Comparison of ENCODE assay signal across 24 cellular contexts in the genomic region with DNA sequence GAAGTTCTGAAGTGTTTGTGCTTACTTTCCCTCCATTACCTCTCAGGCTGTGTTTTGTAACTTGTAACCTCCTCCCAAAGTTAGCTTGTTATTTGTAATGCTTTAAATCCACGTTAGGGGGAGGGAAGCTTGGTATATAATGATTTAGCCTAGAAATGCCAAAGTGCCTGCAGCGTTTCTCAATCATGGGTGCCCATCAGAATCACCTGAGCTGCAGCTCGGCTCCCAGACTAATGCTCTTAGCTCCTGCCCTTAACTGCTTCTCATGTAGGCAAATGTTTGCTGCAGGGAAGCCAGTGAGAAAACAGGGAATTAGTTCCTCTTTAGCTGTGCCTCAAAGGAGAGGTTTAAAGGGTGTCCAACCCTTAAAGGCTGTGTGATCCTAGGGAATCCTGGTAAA.
A peak's percentile ranks its signal among the peaks of the same experiment; 100 is the strongest.
DNase-seq lines count a peak whose midpoint lies in the region; ATAC-seq, FAIRE-seq and TF ChIP-seq lines count a peak whose summit lies in the region.
"Had no signal": no experiment of that assay in that cellular context is flagged by ENCODE, and none has a peak within 500 bp of the region (broad histone marks: within the 10 kb centered on the region; RNA-seq: fewer than 3 reads in every experiment).

No MANE protein-coding gene starts in this region.

- H3K4ac ChIP-seq in H1 (replicated peaks; ENCODE audit: insufficient read length, low read depth, low read length): no peak overlapping the region

- no peak overlapping the region for H3K27ac Mint-ChIP-seq in MCF 10A (ENCODE audit: low read depth, unreplicated experiment)
- peak overlapping the region; percentile 43 for H3K27ac Mint-ChIP-seq in nephron progenitor cell
- no peak overlapping the region for H3K27ac Mint-ChIP-seq in type B pancreatic cell
- H3K27ac Mint-ChIP-seq: B cell; CD4-positive, CD25-positive, alpha-beta regulatory T cell; CD8-positive, alpha-beta T cell; HFFc6 had no signal

- H3K9ac ChIP-seq in H1 (replicated peaks in 1 of 4; ENCODE audit: extremely low read depth in 1 of 4, low read depth in 3 of 4, low read length in 3 of 4): no peak overlapping the region
- H3K9ac ChIP-seq: BLaER1, GM23248 had no signal

- no peak for ATAC-seq in HG03175 (IDR thresholded peaks at IDR 0.05; ENCODE audit: unreplicated experiment)
- ATAC-seq: CD8-positive, alpha-beta T cell had no signal

- CTCF ChIA-PET in MCF 10A (lab: Yijun Ruan, JAX): interaction anchor here (1.1 kb wide), 1 partner anchor 200 kb away, joined by 4 read pairs; no protein-coding TSS in a partner anchor
- CTCF ChIA-PET in H1 (lab: Charles Lee; ENCODE audit: partially characterized antibody): interaction anchor here (0.8 to 1.5 kb wide), 4 partner anchors 9 to 105 kb away, joined by 3 read pairs; no protein-coding TSS in a partner anchor

- H4K20me1 ChIP-seq in H1 (replicated peaks in 1 of 2; ENCODE audit: control insufficient read depth in 1 of 2, insufficient read depth in 2 of 2, low read length in 2 of 2): no peaks in the 10 kb centered on the region
- H4K20me1 ChIP-seq: BLaER1 had no signal

- FAIRE-seq in H1 (lab: Jason Lieb, UNC): no peak
- FAIRE-seq: A204.1, G401.6, GM12892, H54 had no signal

- no peak overlapping the region for H2BK120ac ChIP-seq in H1 (replicated peaks; ENCODE audit: low read depth, low read length)

- H3K36me3 ChIP-seq in H1 (ENCODE audit: control insufficient read depth in 2 of 4, insufficient read depth in 4 of 4, low read length in 3 of 4): no peaks in the 10 kb centered on the region
- H3K36me3 ChIP-seq: BLaER1, HAP-1 had no signal

- no peak overlapping the region for H3K4me3 Mint-ChIP-seq in MCF 10A (ENCODE audit: unreplicated experiment)
- no peak overlapping the region for H3K4me3 Mint-ChIP-seq in nephron progenitor cell
- H3K4me3 Mint-ChIP-seq in type B pancreatic cell: no peak overlapping the region
- H3K4me3 Mint-ChIP-seq: B cell; CD4-positive, CD25-positive, alpha-beta regulatory T cell; CD8-positive, alpha-beta T cell; HFFc6 had no signal

- H4K8ac ChIP-seq in H1 (ENCODE audit: extremely low read depth, insufficient read depth, low read length): no peak overlapping the region

- no peak overlapping the region for H2BK5ac ChIP-seq in H1 (ENCODE audit: low read depth, low read length)

- TF ChIP-seq POLR2A in H1 (IDR thresholded peaks at IDR 0.05; ENCODE audit: control extremely low read depth in 1 of 2, low read depth in 2 of 2, low read length in 2 of 2): no peak

- DNase-seq in T47D (ENCODE audit: low read depth in 1 of 2, low spot score in 1 of 2) (peak; percentile 60 to 98), MCF 10A (ENCODE audit: unreplicated experiment) (no peak), H1 (ENCODE audit: low read depth in 1 of 2, low spot score in 2 of 2) (no peak), nephron progenitor cell (no peak), renal cortical epithelial cell (ENCODE audit: low read depth) (peak; percentile 45), NCI-H748 treated with DMSO at 0.1 percent for 48 hours (lab: John Stamatoyannopoulos, UW) (no peak), type B pancreatic cell (ENCODE audit: extremely low spot score, unreplicated experiment) (no peak)
- DNase-seq: Caco-2; CD4-positive, CD25-positive, alpha-beta regulatory T cell; CD8-positive, alpha-beta T cell; DMS153; DND-41; GM23248; HFFc6 had no signal

- H3K27me3 ChIP-seq in H1 (replicated peaks in 1 of 4; ENCODE audit: control insufficient read depth in 3 of 4, extremely low read depth in 1 of 4, insufficient read depth in 3 of 4, low read length in 3 of 4): no peaks in the 10 kb centered on the region
- H3K27me3 ChIP-seq: BLaER1 had no signal

- H3K4me2 ChIP-seq in H1 (ENCODE audit: insufficient read depth in 1 of 2, low read depth in 2 of 2, low read length in 2 of 2): no peak overlapping the region
- H3K4me2 ChIP-seq: BLaER1 had no signal

- TF ChIP-seq RAD21 in H1 (IDR thresholded peaks at IDR 0.05 in 1 of 2, conservative IDR thresholded peaks at IDR 0.05 in 1 of 2; ENCODE audit: low read depth in 2 of 2, low read length in 2 of 2): no peak

- TF ChIP-seq CTCF in MCF 10A (IDR thresholded peaks at IDR 0.05; ENCODE audit: unreplicated experiment): no peak
- TF ChIP-seq CTCF in H1 (IDR thresholded peaks at IDR 0.05; ENCODE audit: control extremely low read depth in 1 of 3, insufficient read depth in 1 of 3, low read depth in 1 of 3, low read length in 3 of 3): no peak
- TF ChIP-seq CTCF in nephron progenitor cell (IDR thresholded peaks at IDR 0.05): no peak
- TF ChIP-seq CTCF in type B pancreatic cell (conservative IDR thresholded peaks at IDR 0.05): no peak

- H3K27ac ChIP-seq in H1 (ENCODE audit: low read depth, low read length): no peak overlapping the region
- H3K27ac ChIP-seq: 22Rv1, BLaER1, C4-2B, GM23248 had no signal

- no peak overlapping the region for H4K5ac ChIP-seq in H1 (ENCODE audit: insufficient read length, low read depth, low read length)

- POLR2A ChIA-PET in MCF 10A (lab: Yijun Ruan, JAX): interaction anchor here (0.6 kb wide), 1 partner anchor 9 kb away, joined by 3 read pairs; no protein-coding TSS in a partner anchor
- POLR2A ChIA-PET in H1 (lab: Charles Lee; ENCODE audit: partially characterized antibody): interaction anchor here (1.6 kb wide), 1 partner anchor 99 kb away, joined by 3 read pairs; no protein-coding TSS in a partner anchor

- no TSS peak for BruUV-seq in MCF 10A (replicated peaks; lab: Mats Ljungman, UMichigan)

- no peaks in the 10 kb centered on the region; a peak in 1 of 4 replicates for H3K9me3 ChIP-seq in H1 (ENCODE audit: insufficient read depth in 2 of 2, low read depth in 1 of 2, low read length in 1 of 2)
- H3K9me3 ChIP-seq: BLaER1, Caco-2, HAP-1 had no signal

- no peak overlapping the region for H2AK5ac ChIP-seq in H1 (ENCODE audit: low read depth, low read length)

- no peak overlapping the region for H3K4me3 ChIP-seq in H1 (ENCODE audit: extremely low read depth in 1 of 4, insufficient read depth in 2 of 4, low read depth in 3 of 4, low read length in 4 of 4)
- H3K4me3 ChIP-seq: BLaER1, GM23248, HAP-1 had no signal

- H3K14ac ChIP-seq in H1 (ENCODE audit: insufficient read length): no peak overlapping the region

- H3K36me3 Mint-ChIP-seq in MCF 10A (ENCODE audit: insufficient read depth, unreplicated experiment) (no peaks in the 10 kb centered on the region), nephron progenitor cell (ENCODE audit: low read depth) (no peaks in the 10 kb centered on the region), type B pancreatic cell (no peaks in the 10 kb centered on the region)
- H3K36me3 Mint-ChIP-seq: CD4-positive, CD25-positive, alpha-beta regulatory T cell; CD8-positive, alpha-beta T cell had no signal

- no peak overlapping the region for H3K23ac ChIP-seq in H1 (ENCODE audit: insufficient read length)

- H3K56ac ChIP-seq in H1 (replicated peaks; ENCODE audit: insufficient read length, low read depth, low read length): no peak overlapping the region

- no peaks in the 10 kb centered on the region for H3K23me2 ChIP-seq in H1 (ENCODE audit: low read depth, low read length)

- H2BK15ac ChIP-seq in H1 (ENCODE audit: low read length): no peak overlapping the region

- no peak overlapping the region for H4K91ac ChIP-seq in H1 (replicated peaks; ENCODE audit: insufficient read length, low read length)

- H3K4me1 Mint-ChIP-seq in MCF 10A (ENCODE audit: insufficient read depth, unreplicated experiment) (no peaks in the 10 kb centered on the region), nephron progenitor cell (no peaks in the 10 kb centered on the region), type B pancreatic cell (ENCODE audit: unreplicated experiment) (peaks cover 1% of the 10 kb centered on the region)
- H3K4me1 Mint-ChIP-seq: B cell; CD4-positive, CD25-positive, alpha-beta regulatory T cell had no signal

- H3K18ac ChIP-seq in H1 (ENCODE audit: extremely low read depth, low read length): no peak overlapping the region

- in situ Hi-C loops in T47D (cut with HindIII; ENCODE audit: low pct_unique_long_range_greater_than_20kb, low sequenced_read_pairs): no loop called here

- peaks cover 0 to 3% (median 0%) of the 10 kb centered on the region in 4 experiments; a peak in 1 of 7 replicates for H3K4me1 ChIP-seq in H1 (replicated peaks in 1 of 4; ENCODE audit: control insufficient read depth in 3 of 4, insufficient read depth in 4 of 4, low read length in 3 of 4)
- H3K4me1 ChIP-seq: BLaER1, Caco-2 had no signal

- TF ChIP-seq EP300 in H1 (IDR thresholded peaks at IDR 0.05; ENCODE audit: borderline replicate concordance in 1 of 2, low read depth in 2 of 2, low read length in 2 of 2): no peak

- no peaks in the 10 kb centered on the region for H3K27me3 Mint-ChIP-seq in MCF 10A (ENCODE audit: insufficient read depth, unreplicated experiment)
- no peaks in the 10 kb centered on the region for H3K27me3 Mint-ChIP-seq in nephron progenitor cell (ENCODE audit: low read depth, poor library complexity)
- no peaks in the 10 kb centered on the region for H3K27me3 Mint-ChIP-seq in type B pancreatic cell
- H3K27me3 Mint-ChIP-seq: B cell; CD4-positive, CD25-positive, alpha-beta regulatory T cell had no signal

- H3K9me3 Mint-ChIP-seq in MCF 10A (ENCODE audit: unreplicated experiment) (no peaks in the 10 kb centered on the region), nephron progenitor cell (no peaks in the 10 kb centered on the region), type B pancreatic cell (no peaks in the 10 kb centered on the region)
- H3K9me3 Mint-ChIP-seq: CD8-positive, alpha-beta T cell; HFFc6 had no signal

- intact Hi-C loops in MCF 10A (cut with micrococcal nuclease): no loop called here

- H3K79me2 ChIP-seq in H1 (ENCODE audit: control insufficient read depth in 1 of 2, insufficient read depth in 2 of 2, low read length in 2 of 2): no peaks in the 10 kb centered on the region

- H3K79me1 ChIP-seq in H1 (ENCODE audit: low read depth, low read length): no peaks in the 10 kb centered on the region

- H2AFZ ChIP-seq in H1 (ENCODE audit: low read length): peak overlapping the region; percentile 42
- H2AFZ ChIP-seq: GM23248 had no signal

- WGBS in H1 (ENCODE audit: extremely low coverage in 1 of 2, insufficient coverage in 1 of 2, insufficient read length in 1 of 2, insufficient replicate concordance in 2 of 2, low coverage in 1 of 2, low lambda C conversion rate in 2 of 2, missing lambda C conversion rate in 1 of 2), 2 experiments: 86% methylated on average over 3 of the region's 3 CpGs; no CpG with 5 or more reads in 1 of the 2 experiments

- H2BK12ac ChIP-seq in H1 (ENCODE audit: low read depth, low read length): no peak overlapping the region; the same call in 1 of the 2 replicates

- H2BK20ac ChIP-seq in H1 (ENCODE audit: low read length): no peak overlapping the region

TF ChIP-seq in H1, 55 proteins besides CTCF, POLR2A, EP300 and RAD21:
- TF ChIP-seq RBBP5 (IDR thresholded peaks at IDR 0.05; ENCODE audit: borderline replicate concordance, low read depth, low read length) (no peak), CHD1 (IDR thresholded peaks at IDR 0.05; ENCODE audit: low read depth, low read length) (no peak), SRF (IDR thresholded peaks at IDR 0.05; ENCODE audit: low read depth, low read length) (no peak), SIN3A (conservative IDR thresholded peaks at IDR 0.05 in 1 of 2, IDR thresholded peaks at IDR 0.05 in 1 of 2; ENCODE audit: low read depth in 1 of 2, low read length in 2 of 2) (no peak)

Comparison
In these comparisons a context has a peak if more than half of its experiments do, and no peak if none do; other contexts are left out.
1. DNase-seq: peak in T47D (2 of 2) and renal cortical epithelial cell (single experiment); none in MCF 10A (single experiment), H1 (0 of 2), nephron progenitor cell (single experiment), NCI-H748 treated with DMSO at 0.1 percent for 48 hours (single experiment) and type B pancreatic cell (single experiment).